Comparison of ENCODE assay signal across 1 cellular context in the genomic region with DNA sequence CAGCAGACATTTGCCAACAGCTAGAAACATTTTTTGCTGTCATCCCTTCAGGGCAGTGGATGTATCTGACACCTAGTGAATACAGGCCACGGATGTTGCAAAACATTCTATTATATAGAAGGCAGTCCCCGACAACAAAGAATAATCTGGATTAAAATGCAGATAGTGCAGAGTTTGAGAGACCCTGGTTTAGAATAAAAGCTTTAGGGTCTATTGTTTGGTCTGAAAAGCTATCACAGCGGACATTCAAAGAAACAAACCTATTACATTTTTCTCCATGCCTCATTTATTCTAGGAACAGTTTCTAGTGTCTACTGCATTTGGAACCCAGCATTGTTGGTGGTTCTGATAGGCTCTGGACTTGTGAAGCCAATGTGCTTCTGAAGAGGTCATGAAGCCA.
TF ChIP-seq lines count a peak whose summit lies in the region.

No MANE protein-coding gene starts in this region.

TF ChIP-seq in IMR-90, 13 proteins besides CTCF, POLR2A, EP300 and RAD21 (continued from another document):
- TF ChIP-seq SMC3 (IDR thresholded peaks at IDR 0.05; ENCODE audit: low read depth, low read length) (no peak), MXI1 (IDR thresholded peaks at IDR 0.05; ENCODE audit: borderline replicate concordance, low read depth, low read length) (no peak), MAZ (IDR thresholded peaks at IDR 0.05; ENCODE audit: borderline replicate concordance, low read depth, low read length) (no peak), CHD1 (IDR thresholded peaks at IDR 0.05; ENCODE audit: low read depth, low read length) (no peak), FOS (IDR thresholded peaks at IDR 0.05; ENCODE audit: low read depth, low read length) (no peak), NFE2L2 (IDR thresholded peaks at IDR 0.05; ENCODE audit: low read depth, low read length) (no peak), RCOR1 (IDR thresholded peaks at IDR 0.05; ENCODE audit: insufficient replicate concordance, low read length) (no peak), CEBPB (IDR thresholded peaks at IDR 0.05; ENCODE audit: low read depth, low read length) (no peak), RFX5 (IDR thresholded peaks at IDR 0.05; ENCODE audit: low read depth, low read length) (no peak), BHLHE40 (IDR thresholded peaks at IDR 0.05; ENCODE audit: low read depth, low read length) (no peak), MAFK (IDR thresholded peaks at IDR 0.05; ENCODE audit: low read depth, low read length) (no peak)
- TF ChIP-seq, protein P1, sequence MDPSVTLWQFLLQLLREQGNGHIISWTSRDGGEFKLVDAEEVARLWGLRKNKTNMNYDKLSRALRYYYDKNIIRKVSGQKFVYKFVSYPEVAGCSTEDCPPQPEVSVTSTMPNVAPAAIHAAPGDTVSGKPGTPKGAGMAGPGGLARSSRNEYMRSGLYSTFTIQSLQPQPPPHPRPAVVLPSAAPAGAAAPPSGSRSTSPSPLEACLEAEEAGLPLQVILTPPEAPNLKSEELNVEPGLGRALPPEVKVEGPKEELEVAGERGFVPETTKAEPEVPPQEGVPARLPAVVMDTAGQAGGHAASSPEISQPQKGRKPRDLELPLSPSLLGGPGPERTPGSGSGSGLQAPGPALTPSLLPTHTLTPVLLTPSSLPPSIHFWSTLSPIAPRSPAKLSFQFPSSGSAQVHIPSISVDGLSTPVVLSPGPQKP (IDR thresholded peaks at IDR 0.05; ENCODE audit: borderline replicate concordance, low read depth, low read length): no peak
